Comparison of ENCODE assay signal across 18 cellular contexts in the genomic region with DNA sequence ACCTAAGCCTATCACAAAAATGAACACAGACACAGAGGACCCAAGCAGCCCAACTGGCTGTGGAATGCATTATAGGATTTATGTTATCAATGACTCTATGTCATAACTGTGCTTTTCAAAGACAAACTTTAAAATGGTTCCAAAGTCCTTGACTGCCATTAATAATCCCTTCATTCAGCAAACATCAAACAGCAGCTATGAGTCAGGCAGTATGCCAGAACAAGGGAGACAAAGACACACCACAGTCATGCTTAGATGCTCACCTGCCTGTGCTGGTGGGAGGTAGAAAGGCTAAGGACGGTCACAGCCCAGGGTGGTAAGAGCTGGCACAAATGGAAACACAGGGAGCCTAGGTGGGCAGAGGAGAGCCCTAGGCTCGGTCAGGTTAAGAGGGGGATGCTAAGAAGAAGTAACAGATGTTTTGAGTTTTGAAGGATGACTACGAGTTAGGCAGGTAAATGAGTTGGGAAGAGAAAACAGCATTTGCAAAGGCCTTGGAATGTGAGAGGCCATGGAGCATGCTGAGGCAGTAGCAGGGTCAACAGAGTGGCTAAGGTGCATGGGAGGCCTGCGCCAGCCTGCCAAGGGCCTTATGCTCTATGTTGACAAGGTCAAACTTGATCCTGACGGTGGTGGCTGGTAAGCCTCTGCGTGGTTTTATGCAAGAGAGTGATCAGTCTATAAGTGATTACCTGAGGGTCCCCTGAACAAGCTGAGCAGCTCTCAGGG.
DNase-seq lines count a peak whose midpoint lies in the region; TF ChIP-seq lines count a peak whose summit lies in the region.
"Had no signal": no experiment of that assay in that cellular context is flagged by ENCODE, and none has a peak within 500 bp of the region (broad histone marks: within the 10 kb centered on the region; RNA-seq: fewer than 3 reads in every experiment).

No MANE protein-coding gene starts in this region.

- peak overlapping the region; percentile 52 to 89 (median 80) for H3K27ac Mint-ChIP-seq in nephron
- H3K27ac Mint-ChIP-seq: activated naive CD4-positive, alpha-beta T cell treated with anti-CD3 and anti-CD28 coated beads, Interleukin-2, amount 50 U/mL, for 24 hours; naive thymus-derived CD4-positive, alpha-beta T cell; T-helper 1 cell treated with Interleukin-12 subunit alpha and Interleukin-12 subunit beta and Interleukin-4 antibody, amounts not matched to agents 30 μg/mL and 1 μg/mL, for 36 hours had no signal

- DNase-seq in DMS79 treated with DMSO at 0.1 percent for 48 hours (lab: John Stamatoyannopoulos, UW) (peak; percentile 86), NCI-H146 (lab: John Stamatoyannopoulos, UW) (peak; percentile 94), coronary artery (ENCODE audit: low spot score) (peak; percentile 36), midbrain (lab: John Stamatoyannopoulos, UW) (no peak), GDM1 (lab: John Stamatoyannopoulos, UW) (no peak), NCI-H1048 (lab: John Stamatoyannopoulos, UW) (no peak)
- DNase-seq: activated CD4-positive, CD25-positive, alpha-beta regulatory T cell; left ventricle myocardium superior; naive thymus-derived CD4-positive, alpha-beta T cell; retina; stimulated activated CD4-positive, alpha-beta T cell treated with anti-CD3 and anti-CD28 coated beads, Interleukin-1b, Interleukin-23, amount 100 ng/mL, for 48 hours; tibial artery had no signal

- peaks cover 3% of the 10 kb centered on the region for H3K27me3 Mint-ChIP-seq in nephron (ENCODE audit: low read depth)
- H3K27me3 Mint-ChIP-seq: activated naive CD4-positive, alpha-beta T cell treated with anti-CD3 and anti-CD28 coated beads, Interleukin-2, amount 50 U/mL, for 24 hours; central memory CD8-positive, alpha-beta T cell; naive thymus-derived CD4-positive, alpha-beta T cell had no signal

- TF ChIP-seq CTCF in coronary artery (IDR thresholded peaks at IDR 0.05) = no peak
- no peak for TF ChIP-seq CTCF in nephron (IDR thresholded peaks at IDR 0.05; ENCODE audit: unreplicated experiment in 3 of 3)

- H3K36me3 Mint-ChIP-seq in nephron (ENCODE audit: low read depth) = no peaks in the 10 kb centered on the region

- no peak overlapping the region for H3K27ac ChIP-seq in coronary artery
- H3K27ac ChIP-seq: BLaER1 treated with 17β-estradiol and CSF1 and Interleukin-3, amounts not matched to agents 10 nM and 100 nM; RWPE1; tibial artery had no signal

- no peak overlapping the region for H3K4me3 ChIP-seq in coronary artery
- H3K4me3 ChIP-seq: BLaER1 treated with 17β-estradiol and CSF1 and Interleukin-3, amounts not matched to agents 10 nM and 100 nM; tibial artery had no signal

- no peaks in the 10 kb centered on the region for H3K9me3 Mint-ChIP-seq in nephron
- H3K9me3 Mint-ChIP-seq: activated naive CD4-positive, alpha-beta T cell treated with anti-CD3 and anti-CD28 coated beads, Interleukin-2, amount 50 U/mL, for 24 hours; central memory CD8-positive, alpha-beta T cell; T-helper 1 cell treated with Interleukin-12 subunit alpha and Interleukin-12 subunit beta and Interleukin-4 antibody, amounts not matched to agents 30 μg/mL and 1 μg/mL, for 36 hours had no signal

- peak overlapping the region in 1 of 3 experiments; percentile 3 for H3K4me3 Mint-ChIP-seq in nephron
- H3K4me3 Mint-ChIP-seq: activated naive CD4-positive, alpha-beta T cell treated with anti-CD3 and anti-CD28 coated beads, Interleukin-2, amount 50 U/mL, for 24 hours; central memory CD8-positive, alpha-beta T cell; naive thymus-derived CD4-positive, alpha-beta T cell; T-helper 1 cell treated with Interleukin-12 subunit alpha and Interleukin-12 subunit beta and Interleukin-4 antibody, amounts not matched to agents 30 μg/mL and 1 μg/mL, for 36 hours had no signal

- H3K4me1 Mint-ChIP-seq in nephron = peaks cover 31% of the 10 kb centered on the region
- H3K4me1 Mint-ChIP-seq: activated naive CD4-positive, alpha-beta T cell treated with anti-CD3 and anti-CD28 coated beads, Interleukin-2, amount 50 U/mL, for 24 hours; central memory CD8-positive, alpha-beta T cell had no signal

Comparison
In these comparisons a context has a peak if more than half of its experiments do, and no peak if none do; other contexts are left out.
1. DNase-seq: peak in DMS79 treated with DMSO at 0.1 percent for 48 hours (single experiment), NCI-H146 (single experiment) and coronary artery (single experiment); none in midbrain (single experiment), GDM1 (single experiment) and NCI-H1048 (single experiment).